In the genomic region with DNA sequence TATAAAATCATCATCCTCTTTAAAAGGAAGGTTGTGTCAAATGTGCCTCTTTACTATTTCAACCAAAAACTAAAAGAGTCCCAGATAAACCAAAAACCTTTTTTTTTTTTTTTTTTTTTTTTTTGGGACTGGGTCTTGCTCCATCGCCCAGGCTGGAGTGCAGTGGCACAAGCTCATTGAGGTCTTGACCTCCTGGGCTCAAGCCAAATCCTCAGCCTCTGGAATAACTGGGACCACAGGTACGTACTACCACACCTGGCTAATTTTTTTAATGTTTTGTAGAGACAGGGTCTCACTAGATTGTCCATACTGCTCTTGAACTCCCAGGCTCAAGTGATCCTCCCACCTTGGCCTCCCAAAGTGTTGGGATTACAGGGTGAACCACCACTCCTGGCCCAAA, we compare ENCODE assay signal across 1 cellular context.
TF ChIP-seq lines count a peak whose summit lies in the region.

No MANE protein-coding gene starts in this region.

TF ChIP-seq in IMR-90, 13 proteins besides CTCF, POLR2A, EP300 and RAD21:
- TF ChIP-seq MAZ (IDR thresholded peaks at IDR 0.05; ENCODE audit: borderline replicate concordance, low read depth, low read length) (no peak), NFE2L2 (IDR thresholded peaks at IDR 0.05; ENCODE audit: low read depth, low read length) (no peak), CHD1 (IDR thresholded peaks at IDR 0.05; ENCODE audit: low read depth, low read length) (no peak), RCOR1 (IDR thresholded peaks at IDR 0.05; ENCODE audit: insufficient replicate concordance, low read length) (no peak), BHLHE40 (IDR thresholded peaks at IDR 0.05; ENCODE audit: low read depth, low read length) (no peak)
- TF ChIP-seq, protein P1, sequence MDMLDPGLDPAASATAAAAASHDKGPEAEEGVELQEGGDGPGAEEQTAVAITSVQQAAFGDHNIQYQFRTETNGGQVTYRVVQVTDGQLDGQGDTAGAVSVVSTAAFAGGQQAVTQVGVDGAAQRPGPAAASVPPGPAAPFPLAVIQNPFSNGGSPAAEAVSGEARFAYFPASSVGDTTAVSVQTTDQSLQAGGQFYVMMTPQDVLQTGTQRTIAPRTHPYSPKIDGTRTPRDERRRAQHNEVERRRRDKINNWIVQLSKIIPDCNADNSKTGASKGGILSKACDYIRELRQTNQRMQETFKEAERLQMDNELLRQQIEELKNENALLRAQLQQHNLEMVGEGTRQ (IDR thresholded peaks at IDR 0.05; ENCODE audit: low read depth, low read length), result no peak
